33 cellular contexts compared by ENCODE assay signal in the genomic region with DNA sequence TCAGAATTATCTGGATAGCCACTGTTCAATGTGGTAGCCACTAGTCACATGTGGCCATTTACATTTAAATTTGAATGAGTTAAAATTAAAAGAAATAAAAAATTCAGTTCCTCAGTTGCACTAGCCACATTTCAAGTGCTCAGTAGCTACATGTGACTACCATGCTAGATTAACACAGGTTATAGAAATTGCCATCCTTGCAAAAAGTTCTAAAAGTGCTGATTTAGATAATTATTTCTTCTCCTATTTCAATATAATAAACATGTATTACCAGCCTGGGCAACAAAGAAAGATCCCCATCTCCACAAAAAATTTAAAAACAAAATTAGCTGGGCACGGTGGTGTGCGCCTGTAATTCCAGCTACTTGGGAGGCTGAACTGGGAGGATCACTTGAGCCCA. TPM values are rescaled to one million over a fixed set of nuclear protein-coding genes. Genes with fewer than 3 reads are reported as not detected.
A peak's percentile ranks its signal among the peaks of the same experiment; 100 is the strongest.
DNase-seq lines count a peak whose midpoint lies in the region; ATAC-seq, FAIRE-seq and TF ChIP-seq lines count a peak whose summit lies in the region.
"Had no signal": no experiment of that assay in that cellular context is flagged by ENCODE, and none has a peak within 500 bp of the region (broad histone marks: within the 10 kb centered on the region; RNA-seq: fewer than 3 reads in every experiment).

No MANE protein-coding gene starts in this region.

- no peak overlapping the region for H3K14ac ChIP-seq in IMR-90 (replicated peaks; ENCODE audit: low read depth, low read length)

- H3K36me3 ChIP-seq in HepG2 (replicated peaks in 1 of 2; ENCODE audit: control insufficient read depth in 1 of 2, insufficient read depth in 2 of 2, low read length in 2 of 2) (no peaks in the 10 kb centered on the region), right lobe of liver (no peaks in the 10 kb centered on the region), IMR-90 (ENCODE audit: control insufficient read depth, insufficient read depth, low read length) (no peaks in the 10 kb centered on the region), K562 (ENCODE audit: control insufficient read depth, insufficient read depth, low read length) (no peaks in the 10 kb centered on the region), body of pancreas (replicated peaks in 1 of 2; ENCODE audit: insufficient read depth in 1 of 2, low read depth in 2 of 2) (no peaks in the 10 kb centered on the region)
- H3K36me3 ChIP-seq: BE2C; BLaER1; BLaER1 treated with 17β-estradiol and CSF1 and Interleukin-3, amounts not matched to agents 10 nM and 100 nM had no signal

- TF ChIP-seq POLR2A in HepG2 (IDR thresholded peaks at IDR 0.05; ENCODE audit: insufficient read depth in 1 of 2, low read depth in 2 of 2, low read length in 2 of 2) (no peak), right lobe of liver (IDR thresholded peaks at IDR 0.05) (no peak), A549 (IDR thresholded peaks at IDR 0.05; ENCODE audit: low read length) (no peak), IMR-90 (IDR thresholded peaks at IDR 0.05; ENCODE audit: low read depth, low read length) (no peak), K562 (conservative IDR thresholded peaks at IDR 0.05) (no peak), body of pancreas (IDR thresholded peaks at IDR 0.05) (no peak)

- CTCF ChIA-PET in HepG2 (lab: Yijun Ruan, JAX; ENCODE audit: low intra/inter-chr PET ratio, low total read pairs) = no interaction called here
- CTCF ChIA-PET in A549 (lab: Yijun Ruan, JAX) = interaction anchor here (2.1 kb wide), 1 partner anchor 10 kb away, joined by 4 read pairs; no protein-coding TSS in a partner anchor
- CTCF ChIA-PET in IMR-90 (lab: Yijun Ruan, JAX) = no interaction called here
- CTCF ChIA-PET in K562 (lab: Yijun Ruan, JAX; ENCODE audit: low intra/inter-chr PET ratio) = no interaction called here

- DNase-seq in HepG2 (ENCODE audit: low spot score) (no peak), right lobe of liver (no peak), A549 (ENCODE audit: low read depth in 1 of 2, low spot score in 1 of 2) (no peak), IMR-90 (no peak), K562 (ENCODE audit: extremely low read depth in 1 of 4, low spot score in 3 of 4) (no peak), body of pancreas (no peak), cerebellar nuclear complex (lab: John Stamatoyannopoulos, UW) (no peak), DMS79 treated with DMSO at 0.1 percent for 48 hours (lab: John Stamatoyannopoulos, UW) (no peak)
- DNase-seq: 8988T; ACHN; AML-193; BE2C; C1 segment of cervical spinal cord; Caco-2; Calu3; CD4-positive, alpha-beta memory T cell; CD4-positive, alpha-beta T cell; CD4-positive, CD25-positive, alpha-beta regulatory T cell; CD8-positive, alpha-beta memory T cell; CD8-positive, alpha-beta T cell; COR-L47; DMS 273 treated with DMSO at 0.1 percent for 48 hours; DMS153; DMS53; DMS79; DND-41; EL had no signal

- no peak overlapping the region for H3K56ac ChIP-seq in IMR-90 (ENCODE audit: extremely low read depth, insufficient read depth, low read length)

- intact Hi-C loops in HepG2 (cut with micrococcal nuclease; ENCODE audit: unreplicated experiment) = no loop called here
- intact Hi-C loops in right lobe of liver (cut with DNase I) = no loop called here
- intact Hi-C loops in IMR-90 (cut with micrococcal nuclease) = no loop called here
- intact Hi-C loops in K562 (cut with micrococcal nuclease) = loop anchor here (10.0 kb wide), 1 partner anchor 65 kb away; no protein-coding TSS in a partner anchor
- intact Hi-C loops in body of pancreas (cut with DNase I) = no loop called here

- H4K8ac ChIP-seq in IMR-90 (ENCODE audit: low read depth in 2 of 2, low read length in 2 of 2) = no peak overlapping the region

- H3K4me2 ChIP-seq in HepG2 (ENCODE audit: low read depth, low read length) (no peak overlapping the region), A549 (no peak overlapping the region), IMR-90 (ENCODE audit: low read depth, low read length) (no peak overlapping the region), K562 (ENCODE audit: insufficient read depth, low read length) (no peak overlapping the region)
- H3K4me2 ChIP-seq: BLaER1; BLaER1 treated with 17β-estradiol and CSF1 and Interleukin-3, amounts not matched to agents 10 nM and 100 nM had no signal

- H3K23ac ChIP-seq in IMR-90 (ENCODE audit: low read depth, low read length) = no peak overlapping the region

- no peak overlapping the region for H4K5ac ChIP-seq in IMR-90 (ENCODE audit: low read depth, low read length)

- no peak overlapping the region for H4K91ac ChIP-seq in IMR-90 (ENCODE audit: insufficient read depth, low read depth, low read length)

- H3K9me3 ChIP-seq in HepG2 (ENCODE audit: low read length) (no peaks in the 10 kb centered on the region), right lobe of liver (no peaks in the 10 kb centered on the region), A549 (no peaks in the 10 kb centered on the region), IMR-90 (ENCODE audit: control insufficient read depth, insufficient read depth, low read length) (no peaks in the 10 kb centered on the region), K562 (replicated peaks; ENCODE audit: control insufficient read depth, insufficient read depth, low read depth, low read length) (no peaks in the 10 kb centered on the region), body of pancreas (no peaks in the 10 kb centered on the region)
- H3K9me3 ChIP-seq: BE2C; BLaER1; BLaER1 treated with 17β-estradiol and CSF1 and Interleukin-3, amounts not matched to agents 10 nM and 100 nM; Caco-2 had no signal

- no peak overlapping the region for H3K18ac ChIP-seq in IMR-90 (ENCODE audit: low read depth, low read length)

- in situ Hi-C loops in HepG2 (cut with HindIII; ENCODE audit: extremely low pct_ligation_motif_present, low pct_unique_long_range_greater_than_20kb) (no loop called here), IMR-90 (cut with MboI; ENCODE audit: low sequenced_read_pairs) (no loop called here), K562 (cut with MboI) (no loop called here)

- H2BK120ac ChIP-seq in IMR-90 (ENCODE audit: low read depth, low read length) = no peak overlapping the region

- H3K27me3 ChIP-seq in HepG2 (ENCODE audit: control insufficient read depth in 1 of 2, insufficient read depth in 2 of 2, low read length in 2 of 2) (no peaks in the 10 kb centered on the region), right lobe of liver (no peaks in the 10 kb centered on the region), IMR-90 (ENCODE audit: control insufficient read depth, insufficient read depth, low read length) (no peaks in the 10 kb centered on the region), K562 (ENCODE audit: control insufficient read depth in 2 of 2, insufficient read depth in 2 of 2, low read length in 2 of 2) (no peaks in the 10 kb centered on the region), body of pancreas (no peaks in the 10 kb centered on the region)
- H3K27me3 ChIP-seq: BE2C; BLaER1; BLaER1 treated with 17β-estradiol and CSF1 and Interleukin-3, amounts not matched to agents 10 nM and 100 nM had no signal

- H2AK5ac ChIP-seq in IMR-90 (ENCODE audit: low read depth, low read length) = no peak overlapping the region

- H3K79me1 ChIP-seq in IMR-90 (ENCODE audit: low read depth in 1 of 2, low read length in 2 of 2) = no peaks in the 10 kb centered on the region

- no peaks in the 10 kb centered on the region for H3K9me1 ChIP-seq in IMR-90 (ENCODE audit: insufficient read depth, low read length)
- H3K9me1 ChIP-seq in K562 (ENCODE audit: control insufficient read depth, insufficient read depth, low read length) = no peaks in the 10 kb centered on the region

- H3K79me2 ChIP-seq in HepG2 (ENCODE audit: insufficient read depth, low read length) (no peaks in the 10 kb centered on the region), K562 (ENCODE audit: control insufficient read depth, insufficient read depth, low read length) (no peaks in the 10 kb centered on the region)

- H2AFZ ChIP-seq in HepG2 (ENCODE audit: low read length) (no peak overlapping the region), IMR-90 (replicated peaks; ENCODE audit: low read length, poor library complexity) (no peak overlapping the region), K562 (ENCODE audit: low read depth, low read length) (no peak overlapping the region)

- H3K4ac ChIP-seq in IMR-90 (ENCODE audit: low read depth, low read length) = no peak overlapping the region

- H2AK9ac ChIP-seq in IMR-90 (replicated peaks; ENCODE audit: low read depth, low read length, poor library complexity) = no peak overlapping the region

- POLR2A ChIA-PET in HepG2 (lab: Yijun Ruan, JAX) = no interaction called here
- POLR2A ChIA-PET in A549 (lab: Yijun Ruan, JAX) = no interaction called here
- POLR2A ChIA-PET in IMR-90 (lab: Charles Lee; ENCODE audit: unreplicated experiment) = no interaction called here
- POLR2A ChIA-PET in K562 (lab: Yijun Ruan, JAX) = no interaction called here

- H2BK20ac ChIP-seq in IMR-90 (ENCODE audit: low read depth, low read length) = no peak overlapping the region

- TF ChIP-seq RAD21 in HepG2 (CRISPR knock-in tag; IDR thresholded peaks at IDR 0.05) = no peak
- no peak for TF ChIP-seq RAD21 in A549 (conservative IDR thresholded peaks at IDR 0.05 in 1 of 2, IDR thresholded peaks at IDR 0.05 in 1 of 2)
- no peak for TF ChIP-seq RAD21 in IMR-90 (IDR thresholded peaks at IDR 0.05; ENCODE audit: low read length)
- TF ChIP-seq RAD21 in K562 (CRISPR knock-in tag; conservative IDR thresholded peaks at IDR 0.05 in 1 of 2, IDR thresholded peaks at IDR 0.05 in 1 of 2) = no peak

- H2BK5ac ChIP-seq in IMR-90 (ENCODE audit: low read depth, low read length, poor library complexity, severe bottlenecking) = no peak overlapping the region

- FAIRE-seq in HepG2 (lab: Jason Lieb, UNC) = no peak
- FAIRE-seq in A549 (lab: Jason Lieb, UNC) = no peak
- no peak for FAIRE-seq in K562 (lab: Jason Lieb, UNC)
- FAIRE-seq: A204.1, D721Med had no signal

- BruUV-seq in HepG2 (replicated peaks; lab: Mats Ljungman, UMichigan) = no TSS peak
- BruUV-seq in IMR-90 (replicated peaks; lab: Mats Ljungman, UMichigan) = no TSS peak
- no TSS peak for BruUV-seq in K562 (replicated peaks; lab: Mats Ljungman, UMichigan)

- 79% methylated on average over 2 of the region's 2 CpGs for WGBS in HepG2 (ENCODE audit: low lambda C conversion rate)
- 84% methylated on average over 2 of the region's 2 CpGs for WGBS in right lobe of liver (ENCODE audit: insufficient coverage, low coverage, low lambda C conversion rate, missing lambda C conversion rate)
- 100% methylated on average over 2 of the region's 2 CpGs for WGBS in A549 (ENCODE audit: missing lambda C conversion rate)
- no CpG with 5 or more reads among the region's 2 CpGs for WGBS in IMR-90 (ENCODE audit: extremely low coverage in 2 of 2, insufficient read length in 1 of 2), 2 experiments
- WGBS in K562 (ENCODE audit: insufficient coverage, low coverage, missing lambda C conversion rate) = 95% methylated on average over 2 of the region's 2 CpGs
- 100% methylated on average over 2 of the region's 2 CpGs for WGBS in body of pancreas, 2 donors

- no peak overlapping the region for H2BK15ac ChIP-seq in IMR-90 (ENCODE audit: low read depth, low read length)

- no peak overlapping the region for H3K4me3 ChIP-seq in HepG2 (replicated peaks in 1 of 3; ENCODE audit: insufficient read depth in 1 of 3, low read depth in 2 of 3, low read length in 3 of 3)
- H3K4me3 ChIP-seq in right lobe of liver = no peak overlapping the region
- no peak overlapping the region for H3K4me3 ChIP-seq in A549
- H3K4me3 ChIP-seq in IMR-90 (ENCODE audit: insufficient read depth, low read depth, low read length) = no peak overlapping the region
- H3K4me3 ChIP-seq in K562 = no peak overlapping the region
- no peak overlapping the region for H3K4me3 ChIP-seq in body of pancreas
- H3K4me3 ChIP-seq: BLaER1; BLaER1 treated with 17β-estradiol and CSF1 and Interleukin-3, amounts not matched to agents 10 nM and 100 nM had no signal

- ATAC-seq in HepG2 (no peak), right lobe of liver (no peak), A549 (no peak), IMR-90 (ENCODE audit: low read depth) (no peak), K562 (no peak), body of pancreas (no peak)
- ATAC-seq: CD8-positive, alpha-beta T cell had no signal

- TF ChIP-seq EP300 in HepG2 (IDR thresholded peaks at IDR 0.05; ENCODE audit: low read depth in 2 of 2, low read length in 2 of 2) = no peak
- TF ChIP-seq EP300 in HepG2 (CRISPR knock-in tag; IDR thresholded peaks at IDR 0.05; ENCODE audit: borderline replicate concordance) = no peak
- TF ChIP-seq EP300 in A549 (IDR thresholded peaks at IDR 0.05) = no peak
- no peak for TF ChIP-seq EP300 in K562 (IDR thresholded peaks at IDR 0.05; ENCODE audit: low read length)

- TF ChIP-seq CTCF in HepG2 (CRISPR knock-in tag; IDR thresholded peaks at IDR 0.05) = no peak
- no peak for TF ChIP-seq CTCF in right lobe of liver (IDR thresholded peaks at IDR 0.05)
- no peak for TF ChIP-seq CTCF in A549 (IDR thresholded peaks at IDR 0.05)
- no peak for TF ChIP-seq CTCF in IMR-90 (conservative IDR thresholded peaks at IDR 0.05; ENCODE audit: low read depth, low read length)
- no peak for TF ChIP-seq CTCF in K562 (IDR thresholded peaks at IDR 0.05 in 2 of 3, conservative IDR thresholded peaks at IDR 0.05 in 1 of 3; ENCODE audit: insufficient read depth in 2 of 3, low read depth in 1 of 3, low read length in 3 of 3)
- no peak for TF ChIP-seq CTCF in body of pancreas (IDR thresholded peaks at IDR 0.05)

- no peak overlapping the region for H3K27ac ChIP-seq in HepG2 (ENCODE audit: extremely low read length, insufficient read depth, low read length)
- H3K27ac ChIP-seq in right lobe of liver = no peak overlapping the region
- H3K27ac ChIP-seq in A549 = peak overlapping the region in 1 of 2 experiments; percentile 87; a peak in 1 of 6 replicates
- H3K27ac ChIP-seq in IMR-90 (ENCODE audit: insufficient read depth, low read length) = no peak overlapping the region
- no peak overlapping the region for H3K27ac ChIP-seq in K562 (ENCODE audit: extremely low read depth, low read depth, low read length)
- H3K27ac ChIP-seq in body of pancreas = no peak overlapping the region
- H3K27ac ChIP-seq: 22Rv1; BLaER1; BLaER1 treated with 17β-estradiol and CSF1 and Interleukin-3, amounts not matched to agents 10 nM and 100 nM; C4-2B had no signal

- H4K20me1 ChIP-seq in HepG2 (ENCODE audit: insufficient read depth, low read length) (no peaks in the 10 kb centered on the region), IMR-90 (ENCODE audit: insufficient read depth, low read length) (no peaks in the 10 kb centered on the region), K562 (replicated peaks; ENCODE audit: control insufficient read depth, insufficient read depth, low read length) (no peaks in the 10 kb centered on the region)
- H4K20me1 ChIP-seq: BLaER1; BLaER1 treated with 17β-estradiol and CSF1 and Interleukin-3, amounts not matched to agents 10 nM and 100 nM had no signal

- H3K9ac ChIP-seq in HepG2 (ENCODE audit: insufficient read depth, low read depth, low read length) (no peak overlapping the region), IMR-90 (ENCODE audit: low read depth, low read length) (no peak overlapping the region), K562 (ENCODE audit: insufficient read depth in 1 of 2, low read depth in 2 of 2, low read length in 2 of 2) (no peak overlapping the region)
- H3K9ac ChIP-seq: BLaER1; BLaER1 treated with 17β-estradiol and CSF1 and Interleukin-3, amounts not matched to agents 10 nM and 100 nM had no signal

- dilution Hi-C loops in IMR-90 (cut with HindIII; ENCODE audit: low sequenced_read_pairs, unreplicated experiment) = no loop called here

- peaks cover 25% of the 10 kb centered on the region for H3K4me1 ChIP-seq in HepG2 (ENCODE audit: insufficient read depth, low read length)
- no peaks in the 10 kb centered on the region for H3K4me1 ChIP-seq in right lobe of liver
- peaks cover 21% of the 10 kb centered on the region for H3K4me1 ChIP-seq in A549
- H3K4me1 ChIP-seq in IMR-90 (ENCODE audit: control insufficient read depth, insufficient read depth, low read length) = no peaks in the 10 kb centered on the region
- H3K4me1 ChIP-seq in K562 (replicated peaks in 1 of 2; ENCODE audit: control insufficient read depth in 2 of 2, insufficient read depth in 2 of 2, low read length in 2 of 2) = no peaks in the 10 kb centered on the region; a peak in 1 of 5 replicates
- no peaks in the 10 kb centered on the region for H3K4me1 ChIP-seq in body of pancreas
- H3K4me1 ChIP-seq: BE2C, BLaER1 had no signal

RNA-seq across cellular contexts. Expression of gene STAG2, which starts 11.7 kb away (rescaled TPM):
- total RNA-seq in HepG2 (2016; rRNA removed; fragmentation: Illumina TruSeq; extraction: Trizol) = 50.8 and 84.3 TPM in 2 replicates
- total RNA-seq in HepG2 (2016; cell fraction: cytosol; rRNA removed; fragmentation: Illumina TruSeq; extraction: Trizol; ENCODE audit: low read depth) = 8.1 and 8.9 TPM in 2 replicates
- 45.1 and 88.2 TPM in 2 replicates for total RNA-seq in HepG2 (2016; cell fraction: insoluble cytoplasmic fraction; rRNA removed; fragmentation: Illumina TruSeq; extraction: Trizol)
- total RNA-seq in HepG2 (2016; cell fraction: membrane; rRNA removed; fragmentation: Illumina TruSeq; extraction: Trizol) = 11.5 and 11.6 TPM in 2 replicates
- 39.1 and 41.8 TPM in 2 replicates for total RNA-seq in HepG2 (2016; cell fraction: nucleus; rRNA removed; fragmentation: Illumina TruSeq; extraction: Trizol)
- polyA plus RNA-seq in HepG2 (2011; rRNA removed) = 14.2 and 21.0 TPM in 2 replicates
- 8.5 and 12.3 TPM in 2 replicates for polyA plus RNA-seq in HepG2 (2011; cell fraction: cytosol; rRNA removed)
- polyA plus RNA-seq in HepG2 (2011; cell fraction: nucleus; rRNA removed) = 7.5 and 8.3 TPM in 2 replicates
- 23.3 and 33.3 TPM in 2 replicates for polyA plus RNA-seq in HepG2 (2012)
- polyA plus RNA-seq in HepG2 (2016; cell fraction: cytosol; fragmentation: Illumina TruSeq; extraction: Trizol; ENCODE audit: low read depth) = 0.99 and 1.2 TPM in 2 replicates
- 45.2 and 46.2 TPM in 2 replicates for polyA plus RNA-seq in HepG2 (2016; cell fraction: insoluble cytoplasmic fraction; fragmentation: Illumina TruSeq; extraction: Trizol; ENCODE audit: low read depth)
- polyA plus RNA-seq in HepG2 (2016; cell fraction: membrane; fragmentation: Illumina TruSeq; extraction: Trizol; ENCODE audit: low read depth) = 3.3 and 4.5 TPM in 2 replicates
- 22.9 and 26.4 TPM in 2 replicates for polyA plus RNA-seq in HepG2 (2016; cell fraction: nucleus; fragmentation: Illumina TruSeq; extraction: Trizol; ENCODE audit: insufficient read depth, low read depth)
- 16.9 and 56.6 TPM in 2 replicates for polyA minus RNA-seq in HepG2 (2011; rRNA and poly(A)+ RNA removed; ENCODE audit: low replicate concordance)
- 50.5 and 52.0 TPM in 2 replicates for polyA minus RNA-seq in HepG2 (2011; cell fraction: cytosol; rRNA and poly(A)+ RNA removed)
- polyA minus RNA-seq in HepG2 (2011; cell fraction: nucleus; rRNA and poly(A)+ RNA removed) = 69.6 and 74.7 TPM in 2 replicates
- 10 to 100 TPM; 17.1 to 27.5 (median 23.9) TPM for total RNA-seq in right lobe of liver
- polyA plus RNA-seq in A549 (2011; rRNA removed) = 67.3 and 92.8 TPM in 2 replicates
- 11.2 and 12.0 TPM in 2 replicates for polyA plus RNA-seq in A549 (2012; cell fraction: cytosol; rRNA removed)
- 7.9 and 10.0 TPM in 2 replicates for polyA plus RNA-seq in A549 (2012; cell fraction: nucleus; rRNA removed)
- 45.5 to 49.5 TPM (median 46.2 TPM) in 3 replicates for polyA plus RNA-seq in A549 (2017; fragmentation: RNase III; extraction: RNeasy Plus Mini Kit Qiagen cat#74134 plus additional on column Dnase treatment)
- 45.4 and 48.3 TPM in 2 replicates for polyA minus RNA-seq in A549 (2011; rRNA and poly(A)+ RNA removed)
- total RNA-seq in IMR-90 (2012; rRNA removed) = 71.2 and 94.4 TPM in 2 replicates
- polyA plus RNA-seq in IMR-90 (2012; rRNA removed) = 14.4 and 19.6 TPM in 2 replicates
- 1.7 and 2.9 TPM in 2 replicates for polyA plus RNA-seq in IMR-90 (2012; cell fraction: cytosol; rRNA removed)
- 0.79 and 18.3 TPM in 2 replicates for polyA plus RNA-seq in IMR-90 (2012; cell fraction: nucleus; rRNA removed; ENCODE audit: low replicate concordance)
- 30.7 and 160 TPM in 2 replicates for total RNA-seq in K562 (2011; cell fraction: chromatin; rRNA removed; ENCODE audit: low replicate concordance)
- total RNA-seq in K562 (2011; cell fraction: nucleolus; rRNA removed) = 13.2 and 20.4 TPM in 2 replicates
- total RNA-seq in K562 (2011; cell fraction: nucleoplasm; rRNA removed) = 39.8 and 40.3 TPM in 2 replicates
- total RNA-seq in K562 (2014; rRNA removed) = 67.7 and 108 TPM in 2 replicates
- total RNA-seq in K562 (2014; rRNA removed; fragmentation: Illumina TruSeq; extraction: Trizol) = 133 and 167 TPM in 2 replicates
- total RNA-seq in K562 (2015; rRNA removed; fragmentation: Illumina TruSeq; extraction: Trizol) = 104 and 110 TPM in 2 replicates
- 86.3 and 90.1 TPM in 2 replicates for total RNA-seq in K562 (2021)
- 67.7 and 95.1 TPM in 2 replicates for polyA plus RNA-seq in K562 (2011; rRNA removed)
- 12.8 and 30.4 TPM in 2 replicates for polyA plus RNA-seq in K562 (2011; cell fraction: cytosol; rRNA removed)
- polyA plus RNA-seq in K562 (2011; cell fraction: nucleus; rRNA removed) = 19.9 and 29.6 TPM in 2 replicates
- 63.3 and 65.9 TPM in 2 replicates for polyA plus RNA-seq in K562 (2012)
- polyA plus RNA-seq in K562 (2014; fragmentation: Illumina TruSeq; extraction: Trizol) = 76.2 and 87.9 TPM in 2 replicates
- polyA plus RNA-seq in K562 (2014; fragmentation: Nextera tagmentation; extraction: Ambion mirVana) = 10 to 100 TPM; 40.3 to 60.0 TPM
- polyA plus RNA-seq in K562 (2014; rRNA removed) = 44.8 and 48.5 TPM in 2 replicates
- polyA minus RNA-seq in K562 (2011; rRNA and poly(A)+ RNA removed) = 345 and 420 TPM in 2 replicates
- polyA minus RNA-seq in K562 (2011; cell fraction: cytosol; rRNA and poly(A)+ RNA removed) = 88.5 and 108 TPM in 2 replicates
- polyA minus RNA-seq in K562 (2011; cell fraction: nucleus; rRNA and poly(A)+ RNA removed) = 37.7 and 70.4 TPM in 2 replicates
- 10 to 100 TPM; 26.4 to 39.2 TPM for total RNA-seq in body of pancreas

Comparison
In these comparisons a context has a peak if more than half of its experiments do, and no peak if none do; other contexts are left out.
1. Of the 241 proteins assayed by ChIP-seq in both HepG2 and K562: peak only in HepG2: MAFF; only in K562: MAFG; in both: none; in neither: 238; mixed calls (peak in some experiments, not most) for 1.